8 cellular contexts compared by ENCODE assay signal in genomic region chr10:80453715-80454525, GRCh38. TPM values are rescaled to one million over a fixed set of nuclear protein-coding genes. Genes with fewer than 3 reads are reported as not detected.
DNase-seq lines count a peak whose midpoint lies in the region; ATAC-seq and TF ChIP-seq lines count a peak whose summit lies in the region.

Gene TSPAN14 (plus strand): TSS chr10:80454310. CDS start chr10:80489234, 34,924 bp downstream.

- H3K27ac Mint-ChIP-seq in activated naive CD4-positive, alpha-beta T cell treated with anti-CD3 and anti-CD28 coated beads, Interleukin-2, amount 50 U/mL, for 72 hours: peak within 1 kb of the TSS; percentile 94 to 95

- H3K36me3 ChIP-seq in thymus (ENCODE audit: control insufficient read depth, insufficient read depth): no peaks in the 10 kb centered on the region

- H3K9me3 Mint-ChIP-seq in activated naive CD4-positive, alpha-beta T cell treated with anti-CD3 and anti-CD28 coated beads, Interleukin-2, amount 50 U/mL, for 72 hours: no peaks in the 10 kb centered on the region

- peaks cover 13 to 17% of the 10 kb centered on the region in 2 donors for H3K36me3 Mint-ChIP-seq in activated naive CD4-positive, alpha-beta T cell treated with anti-CD3 and anti-CD28 coated beads, Interleukin-2, amount 50 U/mL, for 72 hours

- DNase-seq in DMS153 (lab: John Stamatoyannopoulos, UW) (peak; percentile 45), HUDEP-2 (lab: John Stamatoyannopoulos, UW; ENCODE audit: unreplicated experiment in 76 of 76) (peak in 63 of 76 experiments; percentile 11 to 78 (median 59)), globus pallidus (ENCODE audit: low spot score) (peak; percentile 79), occipital lobe (lab: John Stamatoyannopoulos, UW) (peak; percentile 77)
- DNase-seq in activated naive CD4-positive, alpha-beta T cell treated with anti-CD3 and anti-CD28 coated beads, Interleukin-2, amount 50 U/mL, for 72 hours (ENCODE audit: low spot score in 2 of 2): peak; percentile 77 to 80

- no peaks in the 10 kb centered on the region for H3K9me3 ChIP-seq in thymus (ENCODE audit: control insufficient read depth)

- H3K27ac ChIP-seq in thymus (ENCODE audit: low read depth): peak within 1 kb of the TSS; percentile 95

- peak within 1 kb of the TSS; percentile 91 for H3K4me3 ChIP-seq in thymus (ENCODE audit: low read length)

- no peaks in the 10 kb centered on the region for H3K27me3 ChIP-seq in thymus (ENCODE audit: control insufficient read depth, insufficient read depth)

- WGBS in thymus: 2% methylated on average over 107 of the region's 107 CpGs

- ATAC-seq in GM21367 (IDR thresholded peaks at IDR 0.05; ENCODE audit: unreplicated experiment): peak; percentile 61
- ATAC-seq in SK-N-SH treated with all-trans-retinoic acid at 6 μM for 48 hours: peak; percentile 86
- peak; percentile 75 to 83 for ATAC-seq in activated naive CD4-positive, alpha-beta T cell treated with anti-CD3 and anti-CD28 coated beads, Interleukin-2, amount 50 U/mL, for 72 hours

- peaks cover 18% of the 10 kb centered on the region for H3K4me1 ChIP-seq in thymus (ENCODE audit: control insufficient read depth, insufficient read depth, low read length)

TF ChIP-seq in SK-N-SH treated with all-trans-retinoic acid at 6 μM for 48 hours, 23 proteins besides CTCF, POLR2A, EP300 and RAD21:
- no peak for TF ChIP-seq TOX (CRISPR knock-in tag; IDR thresholded peaks at IDR 0.05; ENCODE audit: borderline replicate concordance)
- TF ChIP-seq ZFP30 (CRISPR knock-in tag; IDR thresholded peaks at IDR 0.05): peak; percentile 13; the same call in 1 of the 2 replicates
- no peak for TF ChIP-seq ZNF70 (CRISPR knock-in tag; IDR thresholded peaks at IDR 0.05)
- TF ChIP-seq OSR1 (CRISPR knock-in tag; IDR thresholded peaks at IDR 0.05): no peak
- TF ChIP-seq ZFP3 (CRISPR knock-in tag; IDR thresholded peaks at IDR 0.05): no peak
- TF ChIP-seq PPARA (CRISPR knock-in tag; IDR thresholded peaks at IDR 0.05; ENCODE audit: borderline replicate concordance): no peak
- no peak for TF ChIP-seq ARNTL (CRISPR knock-in tag; IDR thresholded peaks at IDR 0.05; ENCODE audit: borderline replicate concordance, low read depth)
- TF ChIP-seq TCF4 (CRISPR knock-in tag; IDR thresholded peaks at IDR 0.05; ENCODE audit: borderline replicate concordance): no peak
- no peak for TF ChIP-seq SNAI2 (CRISPR knock-in tag; IDR thresholded peaks at IDR 0.05)
- no peak for TF ChIP-seq BACH2 (CRISPR knock-in tag; IDR thresholded peaks at IDR 0.05; ENCODE audit: borderline replicate concordance)
- TF ChIP-seq ZNF8 (CRISPR knock-in tag; IDR thresholded peaks at IDR 0.05): no peak
- TF ChIP-seq ESRRG (CRISPR knock-in tag; IDR thresholded peaks at IDR 0.05): no peak
- TF ChIP-seq GLIS3 (CRISPR knock-in tag; IDR thresholded peaks at IDR 0.05): no peak
- TF ChIP-seq POU6F1 (CRISPR knock-in tag; IDR thresholded peaks at IDR 0.05; ENCODE audit: borderline replicate concordance, low read depth): no peak
- 0 out of 2 replicates have a peak, but pooled peaks have one; percentile 46 for TF ChIP-seq CSDC2 (CRISPR knock-in tag; IDR thresholded peaks at IDR 0.05)
- 0 out of 2 replicates have a peak, but pooled peaks have one; percentile 24 for TF ChIP-seq TSHZ2 (CRISPR knock-in tag; IDR thresholded peaks at IDR 0.05)
- no peak for TF ChIP-seq RARB (CRISPR knock-in tag; IDR thresholded peaks at IDR 0.05)
- TF ChIP-seq ZNF565 (CRISPR knock-in tag; conservative IDR thresholded peaks at IDR 0.05; ENCODE audit: low read depth): no peak
- TF ChIP-seq PATZ1 (CRISPR knock-in tag; IDR thresholded peaks at IDR 0.05; ENCODE audit: borderline replicate concordance): no peak
- TF ChIP-seq ZC3H10 (CRISPR knock-in tag; IDR thresholded peaks at IDR 0.05): no peak

RNA-seq across cellular contexts. Expression of gene TSPAN14, which starts in this region (rescaled TPM):
- 10 to 100 TPM; 30.7 to 53.6 TPM for total RNA-seq in activated naive CD4-positive, alpha-beta T cell treated with anti-CD3 and anti-CD28 coated beads, Interleukin-2, amount 50 U/mL, for 72 hours
- total RNA-seq in occipital lobe: 35.7 TPM
- 60.0 TPM for polyA plus RNA-seq in thymus

Comparison
In these comparisons a context has a peak if more than half of its experiments do, and no peak if none do; other contexts are left out.
1. Peak in every context shown above with its lines: DNase-seq, ATAC-seq, H3K4me3 ChIP-seq and H3K27ac ChIP-seq.